1 cellular context compared by ENCODE assay signal in the genomic region with DNA sequence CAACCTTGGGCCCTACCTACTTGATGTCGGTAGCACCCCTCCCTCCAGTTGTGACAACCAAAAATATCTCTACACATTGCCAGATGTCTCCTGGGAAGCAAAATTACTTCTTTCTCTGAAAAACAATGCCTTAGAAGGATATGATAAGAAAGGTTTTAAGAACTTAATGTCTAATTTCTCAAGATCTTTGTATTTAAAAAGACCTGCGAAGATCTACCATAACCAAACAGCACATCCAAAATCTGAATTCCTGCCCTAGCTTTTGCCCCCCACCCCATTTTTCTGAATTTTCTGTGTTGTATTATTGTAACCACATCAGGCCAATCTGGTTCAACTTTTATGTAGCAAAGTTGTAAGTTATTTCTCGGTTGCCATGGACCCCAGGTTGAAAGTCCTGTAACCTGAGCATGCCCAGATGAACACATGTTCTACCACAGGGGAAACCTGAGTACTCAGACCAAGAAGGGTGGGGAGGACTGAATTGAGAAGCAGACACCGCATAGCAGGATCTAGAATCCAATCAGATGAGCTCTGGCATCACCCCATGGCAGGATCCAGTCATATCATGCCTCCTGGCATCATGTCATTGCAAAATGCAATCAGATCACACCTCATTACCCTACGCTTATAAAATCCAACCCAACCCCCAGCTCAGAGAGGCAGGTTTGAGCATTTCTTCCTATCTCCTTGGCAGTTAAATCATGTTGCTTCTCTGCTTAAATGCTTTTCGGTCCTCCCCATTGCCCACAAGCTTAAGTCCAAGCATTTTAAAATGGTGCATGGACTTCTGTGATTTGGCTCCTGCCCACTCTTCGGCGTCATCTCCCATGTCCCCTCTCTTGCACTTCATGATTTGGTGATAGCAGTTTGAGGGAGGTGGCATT.
TF ChIP-seq lines count a peak whose summit lies in the region.

No MANE protein-coding gene starts in this region.

TF ChIP-seq in K562, 482 proteins besides CTCF, POLR2A, EP300 and RAD21:
- TF ChIP-seq RFX1 (IDR thresholded peaks at IDR 0.05): peak; percentile 28; the same call in 1 of the 2 replicates
- no peak for TF ChIP-seq MTA1 (IDR thresholded peaks at IDR 0.05; ENCODE audit: borderline replicate concordance)
- TF ChIP-seq NRF1 (conservative IDR thresholded peaks at IDR 0.05 in 1 of 2, IDR thresholded peaks at IDR 0.05 in 1 of 2): peak; percentile 20 to 50; a peak in 2 of 4 replicates
